ENCODE assay signal across 11 cellular contexts in the genomic region with DNA sequence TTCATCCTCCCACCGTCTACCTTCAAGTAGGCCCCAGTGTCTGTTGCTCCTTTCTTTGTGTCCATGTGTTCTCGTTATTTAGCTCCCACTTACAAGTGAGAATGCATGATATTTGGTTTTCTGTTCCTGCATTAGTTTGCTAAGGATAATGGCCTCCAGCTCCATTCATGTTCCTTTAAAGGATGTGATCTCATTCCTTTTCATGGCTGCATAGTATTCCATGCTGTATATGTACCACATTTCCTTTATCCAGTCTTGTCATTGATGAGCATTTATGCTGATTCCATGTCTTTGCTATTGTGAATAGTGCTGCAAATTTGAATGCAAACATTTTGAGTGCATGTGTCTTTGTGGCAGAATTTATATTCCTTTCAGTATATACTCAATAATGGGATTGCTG.
"Had no signal": no experiment of that assay in that cellular context is flagged by ENCODE, and none has a peak within 500 bp of the region (broad histone marks: within the 10 kb centered on the region; RNA-seq: fewer than 3 reads in every experiment).

No MANE protein-coding gene starts in this region.

- H3K27ac ChIP-seq: GM23248 had no signal

- H3K9ac ChIP-seq: GM23248 had no signal

- H3K27ac Mint-ChIP-seq: GM23338, H9, HFFc6 had no signal

- H3K36me3 ChIP-seq: HAP-1 had no signal

- H3K4me3 ChIP-seq: GM23248, GM23338, HAP-1 had no signal

- H3K4me1 ChIP-seq: HAP-1 had no signal

- H3K4me3 Mint-ChIP-seq: GM23338, HFFc6 had no signal

- H3K4me1 Mint-ChIP-seq: GM23338, H9 had no signal

- H3K4me2 ChIP-seq: GM23338 had no signal

- FAIRE-seq: H1, H54 had no signal

- H2AFZ ChIP-seq: GM23248, GM23338 had no signal

- ATAC-seq: GM23338, HCT116 had no signal

- DNase-seq: GM23248, GOT3, H7, H9, HCEC 1CT, HFFc6 had no signal
